19 cellular contexts compared by ENCODE assay signal in the genomic region with DNA sequence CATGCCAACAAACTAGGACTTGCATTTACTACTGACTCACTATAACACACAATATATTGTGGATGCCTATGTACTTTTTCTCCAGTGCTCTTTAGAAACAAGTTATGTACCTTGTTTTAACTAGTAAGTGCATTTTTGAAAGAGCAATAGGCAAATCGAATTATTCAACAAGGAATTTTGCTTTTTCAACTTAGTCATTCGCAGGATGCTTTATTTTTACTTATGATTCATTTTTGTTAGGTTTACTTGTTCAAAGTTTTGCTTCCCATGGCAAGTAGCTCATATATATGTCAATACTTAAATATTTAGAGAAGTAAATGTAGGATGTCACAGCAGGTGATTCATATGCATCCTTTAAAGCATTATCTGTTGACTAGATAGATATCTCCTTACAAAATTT.
DNase-seq lines count a peak whose midpoint lies in the region; ATAC-seq and TF ChIP-seq lines count a peak whose summit lies in the region.
"Had no signal": no experiment of that assay in that cellular context is flagged by ENCODE, and none has a peak within 500 bp of the region (broad histone marks: within the 10 kb centered on the region; RNA-seq: fewer than 3 reads in every experiment).

No MANE protein-coding gene starts in this region.

- BruUV-seq in MCF 10A (replicated peaks; lab: Mats Ljungman, UMichigan): no TSS peak

- peaks cover 59% of the 10 kb centered on the region for H3K4me1 Mint-ChIP-seq in HFFc6 (ENCODE audit: low read depth)
- no peaks in the 10 kb centered on the region for H3K4me1 Mint-ChIP-seq in MCF 10A (ENCODE audit: insufficient read depth, unreplicated experiment)
- H3K4me1 Mint-ChIP-seq: T-cell had no signal

- CTCF ChIA-PET in MCF 10A (lab: Yijun Ruan, JAX): no interaction called here

- H3K9ac ChIP-seq in adipocyte (ENCODE audit: low read length): no peak overlapping the region

- no peaks in the 10 kb centered on the region for H3K79me2 ChIP-seq in ACC112 (ENCODE audit: control insufficient read depth, insufficient read depth, low read length, unreplicated experiment)

- peak; percentile 21 for DNase-seq in HFFc6
- DNase-seq in adipocyte (ENCODE audit: low read depth): peak; percentile 16
- peak; percentile 27 for DNase-seq in fibroblast of peridontal ligament (ENCODE audit: extremely low read depth)
- no peak for DNase-seq in NCI-H748 treated with DMSO at 0.1 percent for 48 hours (lab: John Stamatoyannopoulos, UW)
- no peak for DNase-seq in MCF 10A (ENCODE audit: unreplicated experiment)
- DNase-seq in posterior vena cava (ENCODE audit: low spot score): no peak
- DNase-seq: BE2C; CD4-positive, CD25-positive, alpha-beta regulatory T cell; DMS79; GOT3; KBM-7; NCI-H1092 treated with DMSO at 0.1 percent for 48 hours; NCI-H1436 treated with DMSO at 0.1 percent for 48 hours; NCI-H1930; NCI-H524; SHP77; T-cell had no signal

- H3K4me3 Mint-ChIP-seq in HFFc6 (peak overlapping the region; percentile 55; the same call in 1 of the 2 replicates), MCF 10A (ENCODE audit: unreplicated experiment) (no peak overlapping the region)
- H3K4me3 Mint-ChIP-seq: CD4-positive, CD25-positive, alpha-beta regulatory T cell; T-cell had no signal

- H2AFZ ChIP-seq in ACC112 (ENCODE audit: low read length, unreplicated experiment): no peak overlapping the region

- H3K36me3 ChIP-seq in ACC112 (ENCODE audit: insufficient read depth, low read length) (no peaks in the 10 kb centered on the region), adipocyte (ENCODE audit: control insufficient read depth, insufficient read depth, low read length, severe bottlenecking) (no peaks in the 10 kb centered on the region)
- H3K36me3 ChIP-seq: BE2C had no signal

- no peak for ATAC-seq in HG03025 (IDR thresholded peaks at IDR 0.05; ENCODE audit: low FRiP score, unreplicated experiment)
- ATAC-seq: T-cell had no signal

- H3K9me3 Mint-ChIP-seq in HFFc6: no peaks in the 10 kb centered on the region
- H3K9me3 Mint-ChIP-seq in MCF 10A (ENCODE audit: unreplicated experiment): no peaks in the 10 kb centered on the region
- H3K9me3 Mint-ChIP-seq: CD4-positive, CD25-positive, alpha-beta regulatory T cell; T-cell had no signal

- H3K36me3 Mint-ChIP-seq in HFFc6 (ENCODE audit: low read depth) (no peaks in the 10 kb centered on the region; the same call in 1 of the 2 replicates), MCF 10A (ENCODE audit: insufficient read depth, unreplicated experiment) (no peaks in the 10 kb centered on the region)
- H3K36me3 Mint-ChIP-seq: CD4-positive, CD25-positive, alpha-beta regulatory T cell had no signal

- intact Hi-C loops in MCF 10A (cut with micrococcal nuclease) (no loop called here), posterior vena cava (cut with DNase I) (no loop called here)

- H3K27me3 ChIP-seq in ACC112 (ENCODE audit: insufficient read depth, low read length) (no peaks in the 10 kb centered on the region), adipocyte (replicated peaks; ENCODE audit: control insufficient read depth, insufficient read depth, low read length) (no peaks in the 10 kb centered on the region)

- H3K9me3 ChIP-seq in adipocyte (ENCODE audit: control insufficient read depth, low read length): no peaks in the 10 kb centered on the region
- H3K9me3 ChIP-seq: BE2C had no signal

- peak overlapping the region; percentile 40 for H3K27ac ChIP-seq in ACC112 (ENCODE audit: low read depth, low read length)

- TF ChIP-seq CTCF in HFFc6 (IDR thresholded peaks at IDR 0.05): no peak
- no peak for TF ChIP-seq CTCF in MCF 10A (IDR thresholded peaks at IDR 0.05; ENCODE audit: unreplicated experiment)

- H3K27ac Mint-ChIP-seq in HFFc6 (peak overlapping the region; percentile 48), MCF 10A (ENCODE audit: low read depth, unreplicated experiment) (no peak overlapping the region)
- H3K27ac Mint-ChIP-seq: CD4-positive, CD25-positive, alpha-beta regulatory T cell; T-cell had no signal

- H3K4me1 ChIP-seq in ACC112 (ENCODE audit: control insufficient read depth, insufficient read depth, low read length, unreplicated experiment) (peaks cover 31% of the 10 kb centered on the region), adipocyte (ENCODE audit: control insufficient read depth, insufficient read depth, low read length) (peaks cover 10% of the 10 kb centered on the region)
- H3K4me1 ChIP-seq: BE2C had no signal

- POLR2A ChIA-PET in MCF 10A (lab: Yijun Ruan, JAX): no interaction called here

- H3K4me3 ChIP-seq in ACC112 (ENCODE audit: low read depth, low read length): no peak overlapping the region
- H3K4me3 ChIP-seq in adipocyte (ENCODE audit: low read length): no peak overlapping the region

- H3K27me3 Mint-ChIP-seq in HFFc6 (ENCODE audit: insufficient read depth) (no peaks in the 10 kb centered on the region; the same call in 1 of the 2 replicates), MCF 10A (ENCODE audit: insufficient read depth, unreplicated experiment) (peaks cover 13% of the 10 kb centered on the region)
- H3K27me3 Mint-ChIP-seq: CD4-positive, CD25-positive, alpha-beta regulatory T cell; T-cell had no signal

Comparison
In these comparisons a context has a peak if more than half of its experiments do, and no peak if none do; other contexts are left out.
1. DNase-seq: peak in HFFc6 (single experiment), adipocyte (single experiment) and fibroblast of peridontal ligament (single experiment); none in NCI-H748 treated with DMSO at 0.1 percent for 48 hours (single experiment), MCF 10A (single experiment) and posterior vena cava (single experiment).